ENCODE assay signal across 8 cellular contexts in genomic region chr1:7703321-7704213, GRCh38.
DNase-seq lines count a peak whose midpoint lies in the region; ATAC-seq and TF ChIP-seq lines count a peak whose summit lies in the region.

No MANE protein-coding gene starts in this region.

- H3K9ac ChIP-seq in iPS-15b (ENCODE audit: low read depth, low read length): no peak overlapping the region

- H3K4me3 Mint-ChIP-seq in activated T-cell treated with anti-CD3 and anti-CD28 coated beads, Interleukin-2, amount 50 U/mL, for 4 hours: peak overlapping the region; percentile 68

- H3K4me3 ChIP-seq in heart right ventricle (peak overlapping the region in 9 of 10 donors; percentile 21 to 55 (median 41)), iPS-15b (ENCODE audit: low read depth, low read length) (peak overlapping the region; percentile 54), testis (peak overlapping the region; percentile 49 to 55)

- H3K27me3 ChIP-seq in heart right ventricle: peaks cover 0 to 63% (median 0%) of the 10 kb centered on the region in 7 donors
- peaks cover 26% of the 10 kb centered on the region for H3K27me3 ChIP-seq in iPS-15b (ENCODE audit: control insufficient read depth, insufficient read depth, low read length)
- H3K27me3 ChIP-seq in testis: no peaks in the 10 kb centered on the region

- ATAC-seq in heart right ventricle: no peak
- ATAC-seq in left cardiac atrium: no peak
- ATAC-seq in activated T-cell treated with anti-CD3 and anti-CD28 coated beads, Interleukin-2, amount 50 U/mL, for 4 hours: peak; percentile 16 to 22
- no peak for ATAC-seq in HG02763 (IDR thresholded peaks at IDR 0.05; ENCODE audit: unreplicated experiment)

- no peak overlapping the region for H3K27ac ChIP-seq in heart right ventricle
- H3K27ac ChIP-seq in testis: peak overlapping the region in 1 of 2 donors; percentile 24

- intact Hi-C loops in heart right ventricle (cut with DNase I): no loop called here
- intact Hi-C loops in left cardiac atrium (cut with DNase I): no loop called here
- intact Hi-C loops in testis (cut with DNase I; ENCODE audit: low total_unique reads): no loop called here

- H3K4me1 Mint-ChIP-seq in activated T-cell treated with anti-CD3 and anti-CD28 coated beads, Interleukin-2, amount 50 U/mL, for 4 hours (ENCODE audit: low read depth): peaks cover 20% of the 10 kb centered on the region

- TF ChIP-seq CTCF in heart right ventricle (IDR thresholded peaks at IDR 0.05) (no peak), testis (IDR thresholded peaks at IDR 0.05) (no peak)

- H3K27me3 Mint-ChIP-seq in activated T-cell treated with anti-CD3 and anti-CD28 coated beads, Interleukin-2, amount 50 U/mL, for 4 hours (ENCODE audit: low read depth): peaks cover 38% of the 10 kb centered on the region

- H3K36me3 ChIP-seq in heart right ventricle: no peaks in the 10 kb centered on the region
- H3K36me3 ChIP-seq in iPS-15b (ENCODE audit: control insufficient read depth, insufficient read depth, low read length): no peaks in the 10 kb centered on the region
- H3K36me3 ChIP-seq in testis (ENCODE audit: low read depth, missing control alignments): no peaks in the 10 kb centered on the region

- 9 to 14% methylated on average over 32 to 60 of the region's 60 CpGs for WGBS in heart right ventricle, 2 donors
- WGBS in testis, 2 donors: 10 to 15% methylated on average over 24 to 40 of the region's 60 CpGs

- peaks cover 0 to 3% (median 0%) of the 10 kb centered on the region in 11 donors for H3K9me3 ChIP-seq in heart right ventricle
- H3K9me3 ChIP-seq in iPS-15b (ENCODE audit: control insufficient read depth, insufficient read depth, low read length): no peaks in the 10 kb centered on the region
- no peaks in the 10 kb centered on the region for H3K9me3 ChIP-seq in testis

- H3K36me3 Mint-ChIP-seq in activated T-cell treated with anti-CD3 and anti-CD28 coated beads, Interleukin-2, amount 50 U/mL, for 4 hours (ENCODE audit: insufficient read depth): no peaks in the 10 kb centered on the region

- DNase-seq in heart right ventricle (peak in 1 of 2 donors; percentile 28), left cardiac atrium (no peak), testis (peak; percentile 40), GM19240 (ENCODE audit: insufficient read length, low spot score) (no peak), T1000 (lab: John Stamatoyannopoulos, UW) (no peak)
- no peak for DNase-seq in activated T-cell treated with anti-CD3 and anti-CD28 coated beads, Interleukin-2, amount 50 U/mL, for 4 hours

- peaks cover 0 to 16% (median 6%) of the 10 kb centered on the region in 9 donors for H3K4me1 ChIP-seq in heart right ventricle
- peaks cover 18% of the 10 kb centered on the region for H3K4me1 ChIP-seq in iPS-15b (ENCODE audit: control insufficient read depth, insufficient read depth, low read length)
- H3K4me1 ChIP-seq in testis: no peaks in the 10 kb centered on the region

- H3K9me3 Mint-ChIP-seq in activated T-cell treated with anti-CD3 and anti-CD28 coated beads, Interleukin-2, amount 50 U/mL, for 4 hours: no peaks in the 10 kb centered on the region

- TF ChIP-seq POLR2A in testis (IDR thresholded peaks at IDR 0.05): no peak

Comparison
In these comparisons a context has a peak if more than half of its experiments do, and no peak if none do; other contexts are left out.
1. ATAC-seq: peak in activated T-cell treated with anti-CD3 and anti-CD28 coated beads, Interleukin-2, amount 50 U/mL, for 4 hours (2 of 2); none in heart right ventricle (0 of 8), left cardiac atrium (0 of 2) and HG02763 (single experiment).
2. Peak in every context shown above with its lines, with median percentiles within 50 percentile points of each other: H3K4me3 ChIP-seq.